13 cellular contexts compared by ENCODE assay signal in the genomic region with DNA sequence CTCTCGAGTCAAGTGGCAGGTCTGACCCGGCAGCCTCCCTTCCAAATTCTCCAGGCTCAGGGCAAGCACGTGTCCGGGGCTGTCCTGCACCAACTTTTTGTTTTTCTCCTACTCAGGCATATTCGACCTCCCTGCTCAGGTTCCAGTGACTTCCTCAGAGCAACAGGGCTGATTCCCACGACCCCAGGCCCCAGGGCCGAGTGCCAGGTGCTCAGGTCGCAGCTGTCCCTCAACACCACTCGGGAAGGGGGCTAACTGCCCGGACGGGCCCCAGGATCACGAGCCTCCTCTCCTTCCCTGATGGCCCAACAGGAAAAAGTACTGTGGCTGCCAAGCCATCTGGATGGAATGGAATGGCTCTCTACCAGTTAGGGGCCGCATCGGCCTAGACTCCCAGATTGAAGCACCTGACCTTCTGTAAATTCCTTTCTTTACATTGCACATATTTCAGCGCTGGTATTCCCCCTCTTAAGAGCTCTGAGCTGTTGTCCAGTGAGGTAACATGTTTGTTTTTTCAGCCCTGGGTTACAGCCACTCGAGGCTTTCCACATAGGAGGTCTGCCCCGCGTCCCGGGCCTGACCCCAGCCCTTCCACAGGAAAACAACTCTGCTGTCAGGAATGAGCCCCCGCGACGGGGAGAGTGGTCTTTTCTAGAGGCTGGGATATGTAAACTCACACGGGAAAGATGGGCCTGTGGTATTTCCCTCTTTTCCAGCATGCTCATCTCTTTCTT. TPM values are rescaled to one million over a fixed set of nuclear protein-coding genes. Genes with fewer than 3 reads are reported as not detected.
DNase-seq lines count a peak whose midpoint lies in the region; ATAC-seq and TF ChIP-seq lines count a peak whose summit lies in the region.
"Had no signal": no experiment of that assay in that cellular context is flagged by ENCODE, and none has a peak within 500 bp of the region (broad histone marks: within the 10 kb centered on the region; RNA-seq: fewer than 3 reads in every experiment).

No MANE protein-coding gene starts in this region.

- H3K9me3 Mint-ChIP-seq in endodermal cell = no peaks in the 10 kb centered on the region
- H3K9me3 Mint-ChIP-seq: effector memory CD8-positive, alpha-beta T cell; memory B cell had no signal

- peaks cover 33% of the 10 kb centered on the region for H3K4me1 ChIP-seq in left ventricle myocardium inferior
- H3K4me1 ChIP-seq in endodermal cell (ENCODE audit: control insufficient read depth, insufficient read depth, low read length) = peaks cover 9% of the 10 kb centered on the region
- peaks cover 36% of the 10 kb centered on the region for H3K4me1 ChIP-seq in mesodermal cell (ENCODE audit: control insufficient read depth, insufficient read depth, low read length, poor library complexity, severe bottlenecking)
- H3K4me1 ChIP-seq in upper lobe of left lung = peaks cover 5 to 12% (median 8%) of the 10 kb centered on the region in 4 donors
- peaks cover 18% of the 10 kb centered on the region for H3K4me1 ChIP-seq in suprapubic skin

- no peaks in the 10 kb centered on the region for H3K27me3 ChIP-seq in left ventricle myocardium inferior (ENCODE audit: low read depth)
- H3K27me3 ChIP-seq in endodermal cell (ENCODE audit: control insufficient read depth, insufficient read depth, low read length, poor library complexity, severe bottlenecking) = no peaks in the 10 kb centered on the region
- no peaks in the 10 kb centered on the region for H3K27me3 ChIP-seq in upper lobe of left lung
- no peaks in the 10 kb centered on the region for H3K27me3 ChIP-seq in suprapubic skin

- H3K27ac Mint-ChIP-seq in endodermal cell = peak overlapping the region; percentile 88
- H3K27ac Mint-ChIP-seq: effector memory CD8-positive, alpha-beta T cell; memory B cell had no signal

- TF ChIP-seq EP300 in upper lobe of left lung (IDR thresholded peaks at IDR 0.05) (peak in 2 of 4 donors; percentile 39 to 70), suprapubic skin (IDR thresholded peaks at IDR 0.05) (no peak)

- H3K4me3 Mint-ChIP-seq in endodermal cell = no peak overlapping the region
- H3K4me3 Mint-ChIP-seq: effector memory CD8-positive, alpha-beta T cell; memory B cell had no signal

- no peak overlapping the region for H3K9ac ChIP-seq in endodermal cell (ENCODE audit: extremely low read depth, low read length, poor library complexity, severe bottlenecking)

- H3K27me3 Mint-ChIP-seq in endodermal cell (ENCODE audit: insufficient read depth) = no peaks in the 10 kb centered on the region

- ATAC-seq in Right ventricle myocardium inferior (peak; percentile 37), upper lobe of left lung (ENCODE audit: low FRiP score in 2 of 2) (peak; percentile 40 to 84)
- ATAC-seq: effector memory CD8-positive, alpha-beta T cell had no signal

- TF ChIP-seq POLR2A in upper lobe of left lung (IDR thresholded peaks at IDR 0.05) (no peak), suprapubic skin (IDR thresholded peaks at IDR 0.05) (no peak)

- H3K4me3 ChIP-seq in left ventricle myocardium inferior (no peak overlapping the region), endodermal cell (ENCODE audit: low read length) (no peak overlapping the region), mesodermal cell (ENCODE audit: extremely low read depth, insufficient read depth, low read length, poor library complexity, severe bottlenecking) (no peak overlapping the region), upper lobe of left lung (no peak overlapping the region), suprapubic skin (no peak overlapping the region)

- H3K36me3 Mint-ChIP-seq in endodermal cell (ENCODE audit: low read depth) = peaks cover 44% of the 10 kb centered on the region
- H3K36me3 Mint-ChIP-seq: memory B cell had no signal

- TF ChIP-seq CTCF in left ventricle myocardium inferior (IDR thresholded peaks at IDR 0.05; ENCODE audit: borderline replicate concordance) (no peak), endodermal cell (conservative IDR thresholded peaks at IDR 0.05) (no peak), upper lobe of left lung (IDR thresholded peaks at IDR 0.05) (no peak), suprapubic skin (IDR thresholded peaks at IDR 0.05) (no peak)

- DNase-seq in Right ventricle myocardium inferior (ENCODE audit: missing footprints) (no peak), left ventricle myocardium inferior (no peak), endodermal cell (peak; percentile 74), upper lobe of left lung (peak in 1 of 2 donors; percentile 69), NCI-H2107 (lab: John Stamatoyannopoulos, UW) (no peak), GOT3 (lab: John Stamatoyannopoulos, UW) (no peak), suprapubic skin (ENCODE audit: low spot score in 2 of 2) (no peak)
- DNase-seq: activated T-cell treated with anti-CD3 and anti-CD28 coated beads, Interleukin-2, amount 50 U/mL, for 1 hour; effector memory CD8-positive, alpha-beta T cell; NCI-H510A; stimulated activated CD4-positive, alpha-beta T cell treated with anti-CD3 and anti-CD28 coated beads, Interleukin-1b, Interleukin-23, amount 100 ng/mL, for 48 hours had no signal

- WGBS in endodermal cell (ENCODE audit: insufficient coverage in 1 of 2, insufficient read length in 1 of 2), 2 experiments = 88 to 91% methylated on average over 19 to 23 of the region's 23 CpGs
- 85 to 86% methylated on average over 18 to 20 of the region's 23 CpGs for WGBS in mesodermal cell (ENCODE audit: insufficient coverage in 2 of 2), 2 experiments
- WGBS in upper lobe of left lung, 2 donors = 45 to 54% methylated on average over 19 to 23 of the region's 23 CpGs
- WGBS in suprapubic skin = 68% methylated on average over 21 of the region's 23 CpGs

- intact Hi-C loops in Right ventricle myocardium inferior (cut with DNase I) = no loop called here
- intact Hi-C loops in left ventricle myocardium inferior (cut with micrococcal nuclease) = no loop called here

- H3K36me3 ChIP-seq in left ventricle myocardium inferior = no peaks in the 10 kb centered on the region
- H3K36me3 ChIP-seq in endodermal cell (ENCODE audit: control insufficient read depth, insufficient read depth, low read length) = peaks cover 47% of the 10 kb centered on the region
- H3K36me3 ChIP-seq in mesodermal cell (ENCODE audit: control insufficient read depth, insufficient read depth, low read length) = peaks cover 22% of the 10 kb centered on the region
- H3K36me3 ChIP-seq in upper lobe of left lung = no peaks in the 10 kb centered on the region
- no peaks in the 10 kb centered on the region for H3K36me3 ChIP-seq in suprapubic skin

- H3K4me1 Mint-ChIP-seq in endodermal cell = peaks cover 22% of the 10 kb centered on the region
- H3K4me1 Mint-ChIP-seq: memory B cell had no signal

- H3K9me3 ChIP-seq in left ventricle myocardium inferior (replicated peaks) (no peaks in the 10 kb centered on the region), endodermal cell (ENCODE audit: control insufficient read depth, low read length) (no peaks in the 10 kb centered on the region), mesodermal cell (ENCODE audit: control insufficient read depth, low read length) (no peaks in the 10 kb centered on the region), upper lobe of left lung (no peaks in the 10 kb centered on the region), suprapubic skin (no peaks in the 10 kb centered on the region)

- H3K27ac ChIP-seq in left ventricle myocardium inferior (replicated peaks) (no peak overlapping the region), endodermal cell (ENCODE audit: low read depth, low read length) (peak overlapping the region; percentile 70), mesodermal cell (ENCODE audit: low read depth, low read length, severe bottlenecking) (peak overlapping the region; percentile 87), upper lobe of left lung (peak overlapping the region; percentile 33 to 67 (median 64)), suprapubic skin (no peak overlapping the region)

RNA-seq across cellular contexts. Expression of a gene that starts 25.0 kb away (rescaled TPM):
- total RNA-seq in Right ventricle myocardium inferior = 18.5 TPM
- total RNA-seq in left ventricle myocardium inferior = 13.8 TPM
- 100 to 1,000 TPM; 124 to 201 TPM for total RNA-seq in endodermal cell
- polyA plus RNA-seq in endodermal cell (2013, experiment 1 of 2) = 132 TPM
- 112 TPM for polyA plus RNA-seq in endodermal cell (2013, experiment 2 of 2)
- 78.8 TPM for polyA plus RNA-seq in mesodermal cell (2013, experiment 1 of 2)
- polyA plus RNA-seq in mesodermal cell (2013, experiment 2 of 2) = 76.4 TPM
- 10 to 100 TPM; 32.4 to 63.1 (median 52.2) TPM for total RNA-seq in upper lobe of left lung
- 10 to 100 TPM; 18.9 to 47.2 (median 33.4) TPM for total RNA-seq in suprapubic skin

RNA-seq across cellular contexts. Expression of a gene that starts 42.3 kb away (rescaled TPM):
- 17.3 TPM for total RNA-seq in Right ventricle myocardium inferior
- total RNA-seq in left ventricle myocardium inferior = 17.6 TPM
- 10 to 100 TPM; 13.6 to 14.6 TPM for total RNA-seq in endodermal cell
- polyA plus RNA-seq in endodermal cell (2013, experiment 1 of 2) = 13.7 TPM
- polyA plus RNA-seq in endodermal cell (2013, experiment 2 of 2) = 11.9 TPM
- polyA plus RNA-seq in mesodermal cell (2013, experiment 1 of 2) = 14.5 TPM
- 13.0 TPM for polyA plus RNA-seq in mesodermal cell (2013, experiment 2 of 2)
- total RNA-seq in upper lobe of left lung = 10 to 100 TPM in 2 of 6 donors, 1 to 10 TPM in 4; 6.3 to 13.5 (median 8.9) TPM
- 10 to 100 TPM; 11.6 to 12.9 (median 12.6) TPM for total RNA-seq in suprapubic skin

Comparison
In these comparisons a context has a peak if more than half of its experiments do, and no peak if none do; other contexts are left out.
1. H3K27ac ChIP-seq: peak in endodermal cell (single experiment), mesodermal cell (single experiment) and upper lobe of left lung (4 of 4); none in left ventricle myocardium inferior (single experiment) and suprapubic skin (single experiment).